In the genomic region with DNA sequence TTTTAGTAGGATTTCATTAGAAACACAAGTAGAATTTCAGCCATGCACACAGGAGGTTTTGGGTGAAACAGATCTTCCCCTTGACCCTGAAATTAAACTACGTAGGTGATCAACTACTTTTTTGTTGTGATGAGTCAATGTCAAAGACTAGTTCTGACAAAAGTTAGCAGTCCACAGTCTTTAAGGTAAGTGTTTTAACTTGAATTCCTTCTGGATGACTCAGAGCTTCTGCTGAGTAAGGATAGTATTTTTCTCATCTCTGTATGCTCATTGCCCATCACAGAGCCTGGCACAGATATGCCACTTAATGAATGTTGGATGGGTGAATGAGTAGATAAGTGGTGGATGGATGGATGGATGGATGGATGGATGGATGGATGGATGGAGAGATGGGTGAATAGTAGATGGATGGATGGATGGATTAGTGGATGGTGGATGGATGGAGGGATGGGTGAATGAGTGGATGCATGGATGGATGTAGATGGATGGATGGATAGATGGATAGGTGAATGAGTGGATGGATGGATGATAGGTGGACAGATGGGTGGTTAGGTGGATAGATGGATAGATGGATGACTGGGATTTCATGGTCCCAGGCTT, we compare ENCODE assay signal across 22 cellular contexts.
A peak's percentile ranks its signal among the peaks of the same experiment; 100 is the strongest.
DNase-seq lines count a peak whose midpoint lies in the region; ATAC-seq, FAIRE-seq and TF ChIP-seq lines count a peak whose summit lies in the region.
"Had no signal": no experiment of that assay in that cellular context is flagged by ENCODE, and none has a peak within 500 bp of the region (broad histone marks: within the 10 kb centered on the region; RNA-seq: fewer than 3 reads in every experiment).

No MANE protein-coding gene starts in this region.

- H3K36me3 Mint-ChIP-seq in astrocyte (ENCODE audit: low read depth, unreplicated experiment) = no peaks in the 10 kb centered on the region

- H3K9me3 Mint-ChIP-seq in astrocyte (ENCODE audit: unreplicated experiment) = no peaks in the 10 kb centered on the region
- H3K9me3 Mint-ChIP-seq: central memory CD8-positive, alpha-beta T cell; naive thymus-derived CD8-positive, alpha-beta T cell had no signal

- peaks cover 3% of the 10 kb centered on the region for H3K4me1 Mint-ChIP-seq in astrocyte (ENCODE audit: low read depth, unreplicated experiment)

- no peak overlapping the region for H3K4me3 Mint-ChIP-seq in astrocyte (ENCODE audit: unreplicated experiment)
- H3K4me3 Mint-ChIP-seq: central memory CD8-positive, alpha-beta T cell; naive thymus-derived CD8-positive, alpha-beta T cell had no signal

- no peak overlapping the region for H3K4me3 ChIP-seq in astrocyte (ENCODE audit: insufficient read depth, low read depth, low read length)
- H3K4me3 ChIP-seq: heart left ventricle, vagina had no signal

- H3K27ac Mint-ChIP-seq in astrocyte (ENCODE audit: unreplicated experiment) = no peak overlapping the region
- H3K27ac Mint-ChIP-seq: naive thymus-derived CD8-positive, alpha-beta T cell had no signal

- H3K27ac ChIP-seq in astrocyte (ENCODE audit: low read depth, low read length) = no peak overlapping the region
- H3K27ac ChIP-seq: heart left ventricle, parathyroid adenoma, vagina had no signal

- H2AFZ ChIP-seq in astrocyte (ENCODE audit: low read depth, low read length) = no peak overlapping the region
- H2AFZ ChIP-seq: parathyroid adenoma had no signal

- H3K79me2 ChIP-seq in astrocyte (ENCODE audit: insufficient read depth, low read length) = no peaks in the 10 kb centered on the region
- H3K79me2 ChIP-seq: parathyroid adenoma had no signal

- TF ChIP-seq CTCF in astrocyte (IDR thresholded peaks at IDR 0.05; ENCODE audit: insufficient read depth, low read depth, low read length) = no peak

- no peak overlapping the region for H3K4me2 ChIP-seq in astrocyte (ENCODE audit: low read length)

- no peaks in the 10 kb centered on the region for H3K4me1 ChIP-seq in astrocyte (ENCODE audit: insufficient read depth, low read length)
- H3K4me1 ChIP-seq: BE2C, parathyroid adenoma, vagina had no signal

- no peaks in the 10 kb centered on the region for H3K36me3 ChIP-seq in astrocyte (ENCODE audit: insufficient read depth, low read length)
- H3K36me3 ChIP-seq: BE2C, heart left ventricle, vagina had no signal

- H4K20me1 ChIP-seq in astrocyte (ENCODE audit: insufficient read depth, low read length) = no peaks in the 10 kb centered on the region

- no peaks in the 10 kb centered on the region for H3K9me3 ChIP-seq in astrocyte (ENCODE audit: insufficient read depth, low read depth, low read length)
- H3K9me3 ChIP-seq: BE2C, heart left ventricle, vagina had no signal

- no peak for ATAC-seq in HG02678 (IDR thresholded peaks at IDR 0.05; ENCODE audit: unreplicated experiment)
- ATAC-seq: heart left ventricle; naive thymus-derived CD8-positive, alpha-beta T cell had no signal

- FAIRE-seq in astrocyte (lab: Jason Lieb, UNC) = no peak
- FAIRE-seq: D721Med had no signal

- no peak overlapping the region for H3K9ac ChIP-seq in astrocyte (ENCODE audit: low read length)
- H3K9ac ChIP-seq: parathyroid adenoma had no signal

- no peaks in the 10 kb centered on the region for H3K27me3 Mint-ChIP-seq in astrocyte (ENCODE audit: low read depth, unreplicated experiment)

- H3K27me3 ChIP-seq in astrocyte (ENCODE audit: insufficient read depth, low read length) = peaks cover 15% of the 10 kb centered on the region
- H3K27me3 ChIP-seq: vagina had no signal

- peak; percentile 72 for DNase-seq in ELR (ENCODE audit: low read depth)
- peak; percentile 57 for DNase-seq in HT1080 (ENCODE audit: low read depth)
- peak; percentile 36 for DNase-seq in astrocyte (ENCODE audit: low read depth)
- peak; percentile 84 for DNase-seq in kidney tubule cell (ENCODE audit: low spot score)
- no peak for DNase-seq in central memory CD4-positive, alpha-beta T cell
- no peak for DNase-seq in NCI-H2029 treated with DMSO at 0.1 percent for 48 hours (lab: John Stamatoyannopoulos, UW)
- DNase-seq: activated CD8-positive, alpha-beta memory T cell treated with anti-CD3 and anti-CD28 coated beads for 24 hours; BE2C; effector CD4-positive, alpha-beta T cell; GDM1; heart left ventricle; naive thymus-derived CD8-positive, alpha-beta T cell; NCI-H1694 treated with DMSO at 0.1 percent for 48 hours; NCI-H446; Right ventricle myocardium superior; stimulated activated CD4-positive, alpha-beta T cell treated with anti-CD3 and anti-CD28 coated beads, Interleukin-2, amount 100 ng/mL, for 48 hours; T-helper 2 cell had no signal

Comparison
In these comparisons a context has a peak if more than half of its experiments do, and no peak if none do; other contexts are left out.
1. DNase-seq: peak in ELR (single experiment), HT1080 (single experiment), astrocyte (single experiment) and kidney tubule cell (single experiment); none in central memory CD4-positive, alpha-beta T cell (single experiment) and NCI-H2029 treated with DMSO at 0.1 percent for 48 hours (single experiment).